Comparison of ENCODE assay signal across 9 cellular contexts in genomic region chr6:11714116-11714797, GRCh38.
DNase-seq lines count a peak whose midpoint lies in the region; ATAC-seq, FAIRE-seq and TF ChIP-seq lines count a peak whose summit lies in the region.
"Had no signal": no experiment of that assay in that cellular context is flagged by ENCODE, and none has a peak within 500 bp of the region (broad histone marks: within the 10 kb centered on the region; RNA-seq: fewer than 3 reads in every experiment).

No MANE protein-coding gene starts in this region.

- peak overlapping the region; percentile 29 to 78 (median 57) for H3K4me3 Mint-ChIP-seq in T-cell

- no peaks in the 10 kb centered on the region for H3K27me3 Mint-ChIP-seq in T-cell

- ATAC-seq in GM21447 (IDR thresholded peaks at IDR 0.05; ENCODE audit: unreplicated experiment) (peak; percentile 54), T-cell (replicated peaks in 1 of 4) (peak; percentile 70 to 80 (median 74)), GM21737 (IDR thresholded peaks at IDR 0.05; ENCODE audit: unreplicated experiment) (no peak)

- DNase-seq in GM12891 (ENCODE audit: insufficient read length, low spot score) = no peak
- DNase-seq in T-cell = peak in 10 of 34 experiments; percentile 17 to 48 (median 31)
- peak; percentile 10 for DNase-seq in colonic mucosa
- DNase-seq in A172 (ENCODE audit: low spot score) = no peak
- no peak for DNase-seq in foreskin fibroblast
- no peak for DNase-seq in midbrain (lab: John Stamatoyannopoulos, UW)

- no peaks in the 10 kb centered on the region for H3K9me3 ChIP-seq in colonic mucosa
- H3K9me3 ChIP-seq: esophagus muscularis mucosa had no signal

- intact Hi-C loops in colonic mucosa (cut with DNase I) = no loop called here

- no peaks in the 10 kb centered on the region for H3K9me3 Mint-ChIP-seq in T-cell

- no peaks in the 10 kb centered on the region for H3K36me3 ChIP-seq in colonic mucosa
- H3K36me3 ChIP-seq: esophagus muscularis mucosa had no signal

- no peak overlapping the region for H3K27ac ChIP-seq in colonic mucosa
- H3K27ac ChIP-seq: esophagus muscularis mucosa had no signal

- peak; percentile 90 for FAIRE-seq in GM12891 (lab: Jason Lieb, UNC)

- peak; percentile 42; the same call in 1 of the 2 replicates for TF ChIP-seq POLR2A in GM12891 (IDR thresholded peaks at IDR 0.05; ENCODE audit: low read depth, low read length)

- H3K27me3 ChIP-seq in colonic mucosa = no peaks in the 10 kb centered on the region
- H3K27me3 ChIP-seq: esophagus muscularis mucosa had no signal

- H3K4me1 Mint-ChIP-seq in T-cell = peaks cover 67 to 81% (median 77%) of the 10 kb centered on the region in 3 donors

- TF ChIP-seq CTCF in colonic mucosa (IDR thresholded peaks at IDR 0.05) (no peak), foreskin fibroblast (IDR thresholded peaks at IDR 0.05; ENCODE audit: low read depth, low read length) (no peak)

- no peak overlapping the region for H3K9ac ChIP-seq in colonic mucosa (ENCODE audit: low read depth in 2 of 2, low read length in 2 of 2)

- POLR2A ChIA-PET in T-cell (lab: Charles Lee) = no interaction called here

- H3K4me3 ChIP-seq in colonic mucosa (no peak overlapping the region), foreskin fibroblast (ENCODE audit: low read depth in 1 of 2, low read length in 2 of 2) (no peak overlapping the region)
- H3K4me3 ChIP-seq: esophagus muscularis mucosa had no signal

- H3K4me1 ChIP-seq in colonic mucosa = no peaks in the 10 kb centered on the region

- CTCF ChIA-PET in T-cell (lab: Charles Lee) = interaction anchor here (0.6 to 1.8 kb wide), 7 partner anchors 12 to 576 kb away, joined by 3 to 7 read pairs (median 4); partner anchors contain the start of gene EDN1 (in 1 of the 2)

- H3K27ac Mint-ChIP-seq in T-cell = peak overlapping the region; percentile 95 to 99

- H3K36me3 Mint-ChIP-seq in T-cell = peaks cover 31% of the 10 kb centered on the region

TF ChIP-seq in GM12891, 5 proteins besides CTCF, POLR2A, EP300 and RAD21:
- no peak; the same call in 1 of the 2 replicates for TF ChIP-seq SPI1 (IDR thresholded peaks at IDR 0.05; ENCODE audit: low read depth, low read length)
- no peak for TF ChIP-seq TAF1 (IDR thresholded peaks at IDR 0.05; ENCODE audit: low read depth, low read length)
- TF ChIP-seq POLR2AphosphoS5 (IDR thresholded peaks at IDR 0.05; ENCODE audit: low read depth, low read length) = 0 out of 2 replicates have a peak, but pooled peaks have one; percentile 40
